In genomic region chr3:56839784-56840724, GRCh38 we compare ENCODE assay signal across 12 cellular contexts. TPM values are rescaled to one million over a fixed set of nuclear protein-coding genes. Genes with fewer than 3 reads are reported as not detected.
DNase-seq lines count a peak whose midpoint lies in the region; ATAC-seq and TF ChIP-seq lines count a peak whose summit lies in the region.
"Had no signal": no experiment of that assay in that cellular context is flagged by ENCODE, and none has a peak within 500 bp of the region (broad histone marks: within the 10 kb centered on the region; RNA-seq: fewer than 3 reads in every experiment).

No MANE protein-coding gene starts in this region.

- peaks cover 2% of the 10 kb centered on the region for H3K9me3 Mint-ChIP-seq in endodermal cell
- no peaks in the 10 kb centered on the region for H3K9me3 Mint-ChIP-seq in osteocyte (ENCODE audit: unreplicated experiment)
- H3K9me3 Mint-ChIP-seq: dendritic cell treated with granulocyte-macrophage colony-stimulating factor and Interleukin-4, amounts not matched to agents 40 ng/mL and 50 ng/mL, for 4 days had no signal

- H3K4me2 ChIP-seq in GM23248 (ENCODE audit: unreplicated experiment) = peak overlapping the region; percentile 73

- peak overlapping the region; percentile 86 for H3K27ac Mint-ChIP-seq in endodermal cell
- no peak overlapping the region for H3K27ac Mint-ChIP-seq in osteocyte (ENCODE audit: unreplicated experiment)
- H3K27ac Mint-ChIP-seq: dendritic cell treated with granulocyte-macrophage colony-stimulating factor and Interleukin-4, amounts not matched to agents 40 ng/mL and 50 ng/mL, for 4 days had no signal

- H3K9ac ChIP-seq in GM23248 = peak overlapping the region; percentile 40
- no peak overlapping the region for H3K9ac ChIP-seq in endodermal cell (ENCODE audit: extremely low read depth, low read length, poor library complexity, severe bottlenecking)

- H3K27me3 ChIP-seq in GM23248 (replicated peaks; ENCODE audit: insufficient read depth) (no peaks in the 10 kb centered on the region), endodermal cell (ENCODE audit: control insufficient read depth, insufficient read depth, low read length, poor library complexity, severe bottlenecking) (no peaks in the 10 kb centered on the region)

- H3F3A ChIP-seq in GM23248 (ENCODE audit: insufficient read depth) = peaks cover 13% of the 10 kb centered on the region

- no peaks in the 10 kb centered on the region for H4K20me1 ChIP-seq in GM23248 (ENCODE audit: insufficient read depth)

- no peak overlapping the region for H3K4me3 Mint-ChIP-seq in endodermal cell
- no peak overlapping the region for H3K4me3 Mint-ChIP-seq in osteocyte (ENCODE audit: unreplicated experiment)
- H3K4me3 Mint-ChIP-seq: dendritic cell treated with granulocyte-macrophage colony-stimulating factor and Interleukin-4, amounts not matched to agents 40 ng/mL and 50 ng/mL, for 4 days had no signal

- H3K4me1 Mint-ChIP-seq in endodermal cell (peaks cover 28% of the 10 kb centered on the region), osteocyte (ENCODE audit: unreplicated experiment) (no peaks in the 10 kb centered on the region)

- H3K4me1 ChIP-seq in GM23248 (ENCODE audit: insufficient read depth) (peaks cover 36% of the 10 kb centered on the region), endodermal cell (ENCODE audit: control insufficient read depth, insufficient read depth, low read length) (peaks cover 8% of the 10 kb centered on the region)

- WGBS in GM23248 (ENCODE audit: low coverage in 1 of 2, low lambda C conversion rate in 2 of 2, missing lambda C conversion rate in 2 of 2), 2 experiments = 2 to 5% methylated on average over 9 of the region's 9 CpGs
- WGBS in endodermal cell (ENCODE audit: insufficient coverage in 1 of 2, insufficient read length in 1 of 2), 2 experiments = 87 to 88% methylated on average over 3 to 9 of the region's 9 CpGs

- TF ChIP-seq CTCF in endodermal cell (conservative IDR thresholded peaks at IDR 0.05) = no peak
- no peak for TF ChIP-seq CTCF in osteocyte (IDR thresholded peaks at IDR 0.05)

- peak overlapping the region; percentile 24 for H3K4me3 ChIP-seq in GM23248
- H3K4me3 ChIP-seq in endodermal cell (ENCODE audit: low read length) = no peak overlapping the region

- peak overlapping the region; percentile 60 for H3K27ac ChIP-seq in GM23248
- H3K27ac ChIP-seq in endodermal cell (ENCODE audit: low read depth, low read length) = no peak overlapping the region

- H3K27me3 Mint-ChIP-seq in endodermal cell (ENCODE audit: insufficient read depth) = no peaks in the 10 kb centered on the region
- H3K27me3 Mint-ChIP-seq in osteocyte (ENCODE audit: unreplicated experiment) = peaks cover 18% of the 10 kb centered on the region

- H3K79me2 ChIP-seq in GM23248 (ENCODE audit: insufficient read depth) = no peaks in the 10 kb centered on the region

- no peak for ATAC-seq in HG02798 (IDR thresholded peaks at IDR 0.05; ENCODE audit: poor library complexity, unreplicated experiment)

- in situ Hi-C loops in GM23248 (cut with MboI) = no loop called here

- DNase-seq in GM23248 (peak; percentile 90), NCI-H82 treated with DMSO at 0.1 percent for 48 hours (lab: John Stamatoyannopoulos, UW; ENCODE audit: unreplicated experiment) (peak; percentile 10), endodermal cell (no peak), retina (peak; percentile 27), AML-193 (lab: John Stamatoyannopoulos, UW) (no peak), osteocyte (ENCODE audit: extremely low spot score, unreplicated experiment) (no peak)
- DNase-seq: activated CD4-positive, alpha-beta T cell treated with anti-CD3 and anti-CD28 coated beads, Interleukin-2, amount 50 U/mL, for 1 hour; activated gamma-delta T cell; DMS79 treated with DMSO at 0.1 percent for 48 hours; NCI-H1092 treated with DMSO at 0.1 percent for 48 hours had no signal

- H3K36me3 ChIP-seq in GM23248 (ENCODE audit: low read depth) = no peaks in the 10 kb centered on the region
- H3K36me3 ChIP-seq in endodermal cell (ENCODE audit: control insufficient read depth, insufficient read depth, low read length) = no peaks in the 10 kb centered on the region

- no peaks in the 10 kb centered on the region for H3K9me2 ChIP-seq in GM23248 (ENCODE audit: insufficient read depth)

- H3K9me3 ChIP-seq in GM23248 (ENCODE audit: low read depth) = no peaks in the 10 kb centered on the region
- H3K9me3 ChIP-seq in endodermal cell (ENCODE audit: control insufficient read depth, low read length) = peaks cover 6% of the 10 kb centered on the region

- peak overlapping the region; percentile 50 for H2AFZ ChIP-seq in GM23248

- H3K36me3 Mint-ChIP-seq in endodermal cell (ENCODE audit: low read depth) (peaks cover under 1% of the 10 kb centered on the region), osteocyte (ENCODE audit: unreplicated experiment) (no peaks in the 10 kb centered on the region)

RNA-seq across cellular contexts. Expression of gene ARHGEF3, which starts 38.3 kb away (rescaled TPM):
- total RNA-seq in GM23248 (2014; rRNA removed; shearing (Covaris generic)) = 1.1 and 3.0 TPM in 2 replicates
- polyA plus RNA-seq in GM23248 (2016; fragmentation: Nextera tagmentation; extraction: Ambion mirVana) = 2.6 and 3.0 TPM in 2 replicates
- total RNA-seq in endodermal cell = 10 to 100 TPM; 12.7 to 14.1 TPM
- polyA plus RNA-seq in endodermal cell (2013, experiment 1 of 2) = 5.8 TPM
- 5.6 TPM for polyA plus RNA-seq in endodermal cell (2013, experiment 2 of 2)
- 2.5 and 2.7 TPM in 2 replicates for total RNA-seq in osteocyte

Comparison
In these comparisons a context has a peak if more than half of its experiments do, and no peak if none do; other contexts are left out.
1. DNase-seq: peak in GM23248 (single experiment), NCI-H82 treated with DMSO at 0.1 percent for 48 hours (single experiment) and retina (single experiment); none in endodermal cell (single experiment), AML-193 (0 of 2) and osteocyte (single experiment).